In the genomic region with DNA sequence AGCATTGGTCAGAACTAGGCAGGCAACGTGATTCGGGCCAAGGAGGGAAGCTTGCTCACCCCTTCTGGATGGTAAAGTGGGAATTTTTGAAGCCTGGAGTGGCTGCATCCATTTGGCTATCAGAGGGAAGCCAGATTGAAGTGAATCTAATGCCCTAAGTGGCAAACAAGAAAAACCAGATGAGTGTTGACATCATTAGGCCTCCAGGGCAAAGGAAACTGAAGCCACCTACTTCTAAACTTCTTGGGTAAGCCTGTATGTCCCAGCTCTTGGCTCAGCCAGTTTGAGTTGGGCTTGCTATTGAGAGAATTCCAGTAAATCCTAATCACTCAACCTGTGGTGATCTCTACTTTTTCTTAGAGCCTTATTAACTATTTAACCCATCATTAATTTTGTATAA, we compare ENCODE assay signal across 24 cellular contexts. TPM values are rescaled to one million over a fixed set of nuclear protein-coding genes. Genes with fewer than 3 reads are reported as not detected.
"Had no signal": no experiment of that assay in that cellular context is flagged by ENCODE, and none has a peak within 500 bp of the region (broad histone marks: within the 10 kb centered on the region; RNA-seq: fewer than 3 reads in every experiment).

No MANE protein-coding gene starts in this region.

- H3K27me3 ChIP-seq: SJSA1 had no signal

- H3K36me3 Mint-ChIP-seq: IgD-negative memory B cell had no signal

- H3K9me3 ChIP-seq: SJSA1 had no signal

- H3K36me3 ChIP-seq: SJSA1 had no signal

- DNase-seq: Kasumi-1, MM.1S, NCI-H1092 treated with DMSO at 0.1 percent for 48 hours, NCI-H1436 treated with DMSO at 0.1 percent for 48 hours, NCI-H1694, NCI-H187 treated with DMSO at 0.1 percent for 48 hours, NCI-H2029 treated with DMSO at 0.1 percent for 48 hours, NCI-H2171, NCI-H226, NCI-H446, NCI-H510A, NCI-H524 treated with DMSO at 0.1 percent for 48 hours, NCI-H69, NCI-H774, Right ventricle myocardium superior, RPMI8226, SIG-M5 had no signal

- H3K4me1 Mint-ChIP-seq: IgD-negative memory B cell had no signal

- H3K4me3 Mint-ChIP-seq: IgD-negative memory B cell had no signal

- H3K27me3 Mint-ChIP-seq: IgD-negative memory B cell had no signal

- H3K27ac ChIP-seq: HL-60, KMS-11, SJSA1, SK-N-MC had no signal

- H3K27ac Mint-ChIP-seq: IgD-negative memory B cell had no signal

- H3K4me2 ChIP-seq: KMS-11 had no signal

- H3K4me3 ChIP-seq: K562, SJSA1, SK-N-MC had no signal

- H3K4me1 ChIP-seq: SJSA1 had no signal

- ATAC-seq: K562 had no signal

RNA-seq across cellular contexts. Expression of a gene that starts 20.9 kb away (rescaled TPM):
- total RNA-seq: M059J had no signal
